Comparison of ENCODE assay signal across 12 cellular contexts in genomic region chr6:36625161-36625919, GRCh38. TPM values are rescaled to one million over a fixed set of nuclear protein-coding genes. Genes with fewer than 3 reads are reported as not detected.
DNase-seq lines count a peak whose midpoint lies in the region; ATAC-seq, FAIRE-seq and TF ChIP-seq lines count a peak whose summit lies in the region.
"Had no signal": no experiment of that assay in that cellular context is flagged by ENCODE, and none has a peak within 500 bp of the region (broad histone marks: within the 10 kb centered on the region; RNA-seq: fewer than 3 reads in every experiment).

No MANE protein-coding gene starts in this region.

- CTCF ChIA-PET in PC-3 (lab: Charles Lee) (interaction anchor here (1.0 kb wide), 1 partner anchor 53 kb away, joined by 3 read pairs; the partner anchor contains the start of gene CDKN1A), GM10248 (lab: Yijun Ruan, JAX) (interaction anchor here (1.2 to 4.5 kb wide), 9 partner anchors 10 to 140 kb away, joined by 3 to 55 read pairs (median 16); partner anchors contain the start of gene CDKN1A)

- no peak overlapping the region for H3K9ac ChIP-seq in PC-3 (ENCODE audit: low read length)

- H3K4me2 ChIP-seq in PC-3 (ENCODE audit: low read length): peak overlapping the region; percentile 39

- intact Hi-C loops in PC-3 (cut with micrococcal nuclease): no loop called here

- peak; percentile 68 for ATAC-seq in PC-3
- ATAC-seq: foreskin keratinocyte had no signal

- no TSS peak for BruUV-seq in PC-3 (replicated peaks; lab: Mats Ljungman, UMichigan)

- H3K9me3 ChIP-seq in PC-3 (ENCODE audit: low read length): no peaks in the 10 kb centered on the region
- H3K9me3 ChIP-seq in thymus (ENCODE audit: control insufficient read depth): no peaks in the 10 kb centered on the region
- H3K9me3 ChIP-seq: prostate gland had no signal

- H3K4me3 ChIP-seq in PC-3 (ENCODE audit: low read length) (no peak overlapping the region), thymus (ENCODE audit: low read length) (no peak overlapping the region)
- H3K4me3 ChIP-seq: prostate gland had no signal

- POLR2A ChIA-PET in PC-3 (lab: Charles Lee; ENCODE audit: unreplicated experiment) (interaction anchor here (0.6 kb wide), 1 partner anchor 28 kb away, joined by 4 read pairs; no protein-coding TSS in a partner anchor), GM10248 (lab: Yijun Ruan, JAX) (interaction anchor here (1.5 to 1.8 kb wide), 2 partner anchors 13 to 53 kb away, joined by 3 to 6 read pairs; partner anchors contain the start of gene CDKN1A)

- no peaks in the 10 kb centered on the region for H3K9me2 ChIP-seq in PC-3 (replicated peaks; ENCODE audit: low read length)

- no peaks in the 10 kb centered on the region for H3K79me2 ChIP-seq in PC-3 (ENCODE audit: low read length)

- no peaks in the 10 kb centered on the region for H3K36me3 ChIP-seq in PC-3 (ENCODE audit: low read depth, low read length)
- H3K36me3 ChIP-seq in thymus (ENCODE audit: control insufficient read depth, insufficient read depth): no peaks in the 10 kb centered on the region
- H3K36me3 ChIP-seq: prostate gland had no signal

- WGBS in thymus: 69% methylated on average over 5 of the region's 5 CpGs

- no peak overlapping the region for H3K27ac ChIP-seq in PC-3 (ENCODE audit: low read length)
- H3K27ac ChIP-seq in thymus (ENCODE audit: low read depth): peak overlapping the region; percentile 9
- H3K27ac ChIP-seq: foreskin keratinocyte, prostate gland had no signal

- H3K4me1 ChIP-seq in PC-3 (ENCODE audit: insufficient read depth, low read length): peaks cover 23% of the 10 kb centered on the region
- no peaks in the 10 kb centered on the region for H3K4me1 ChIP-seq in thymus (ENCODE audit: control insufficient read depth, insufficient read depth, low read length)
- H3K4me1 ChIP-seq: prostate gland had no signal

- H3K27me3 ChIP-seq in PC-3 (ENCODE audit: low read length): no peaks in the 10 kb centered on the region
- H3K27me3 ChIP-seq in thymus (ENCODE audit: control insufficient read depth, insufficient read depth): no peaks in the 10 kb centered on the region
- H3K27me3 ChIP-seq: foreskin keratinocyte had no signal

- DNase-seq in NCI-H510A treated with DMSO at 0.1 percent for 48 hours (lab: John Stamatoyannopoulos, UW) (peak; percentile 53), NCI-H510A (lab: John Stamatoyannopoulos, UW) (no peak), PC-3 (peak; percentile 54), hepatic stellate cell (ENCODE audit: low spot score) (peak; percentile 80), GM10248 (ENCODE audit: extremely low spot score) (no peak), NCI-H1930 (lab: John Stamatoyannopoulos, UW) (no peak), urothelium cell line (ENCODE audit: low spot score) (no peak)
- DNase-seq: foreskin keratinocyte had no signal

- no peak for TF ChIP-seq CTCF in PC-3 (conservative IDR thresholded peaks at IDR 0.05; ENCODE audit: low read depth, low read length)
- no peak for TF ChIP-seq CTCF in GM10248 (IDR thresholded peaks at IDR 0.05; ENCODE audit: control extremely low read depth, extremely low read depth, low read depth, missing control alignments)

- no peaks in the 10 kb centered on the region for H4K20me1 ChIP-seq in PC-3 (ENCODE audit: low read length)

- no peak for FAIRE-seq in urothelium cell line (lab: Jason Lieb, UNC)
- FAIRE-seq: A204.1, RCC 7860 had no signal

- no peaks in the 10 kb centered on the region for H3F3A ChIP-seq in PC-3 (ENCODE audit: low read length, unreplicated experiment)

- no peak overlapping the region for H2AFZ ChIP-seq in PC-3 (ENCODE audit: low read length)

RNA-seq across cellular contexts. Expression of gene SRSF3, which starts 31.2 kb away (rescaled TPM):
- 206 and 297 TPM in 2 replicates for total RNA-seq in PC-3 (2014; rRNA removed)
- 299 TPM for polyA plus RNA-seq in thymus

RNA-seq across cellular contexts. Expression of gene CDKN1A, which starts 53.2 kb away (rescaled TPM):
- 79.5 and 91.5 TPM in 2 replicates for total RNA-seq in PC-3 (2014; rRNA removed)
- polyA plus RNA-seq in thymus: 81.2 TPM

Comparison
In these comparisons a context has a peak if more than half of its experiments do, and no peak if none do; other contexts are left out.
1. DNase-seq: peak in NCI-H510A treated with DMSO at 0.1 percent for 48 hours (single experiment), PC-3 (single experiment) and hepatic stellate cell (single experiment); none in NCI-H510A (single experiment), GM10248 (single experiment), NCI-H1930 (0 of 2) and urothelium cell line (single experiment).